1 cellular context compared by ENCODE assay signal in the genomic region with DNA sequence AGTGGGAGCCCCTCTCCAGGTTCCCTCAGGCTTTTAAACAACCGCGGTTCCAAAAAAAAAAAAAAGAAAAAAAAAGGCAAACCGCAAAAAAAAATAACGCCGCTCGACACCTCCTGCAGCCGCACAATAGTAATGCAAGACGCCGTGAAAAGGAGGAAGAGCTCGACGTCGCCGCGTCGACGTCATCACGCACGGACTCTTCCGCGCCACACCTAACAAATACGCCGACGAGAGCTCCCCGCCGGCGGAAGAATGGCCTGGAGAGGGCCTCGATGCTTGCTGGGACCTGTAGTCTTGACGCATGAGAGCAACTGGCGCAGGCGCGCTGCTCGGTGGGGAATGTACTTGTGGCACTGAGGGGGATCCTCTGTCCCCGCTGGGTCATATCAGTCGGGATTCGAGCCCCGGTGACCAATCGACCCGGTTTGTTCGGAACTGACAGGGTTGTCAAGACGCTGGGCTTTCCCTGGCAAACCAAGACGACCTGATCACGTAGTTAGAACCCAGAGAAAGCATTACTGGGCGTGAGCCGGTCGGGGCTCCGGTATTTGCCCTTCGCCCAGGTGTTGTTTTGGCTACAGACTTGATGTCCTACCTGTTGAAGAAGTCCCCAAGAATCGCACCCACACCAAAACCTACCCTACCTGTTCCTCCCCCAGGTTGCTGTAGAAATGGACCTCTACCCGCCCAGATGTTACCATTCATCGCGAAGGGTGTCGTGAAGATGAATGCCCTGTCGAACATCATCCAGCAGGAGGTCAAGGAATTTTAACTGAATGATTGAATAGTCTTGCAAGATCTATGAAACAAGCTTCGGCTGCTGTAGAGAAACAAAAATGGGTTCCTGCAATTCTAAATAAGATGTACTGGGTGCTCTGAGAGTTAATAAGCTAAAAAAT.
TF ChIP-seq lines count a peak whose summit lies in the region.

CBR4 (minus strand) TSS at position 131 of the 899 bp plus-strand sequence. CDS start 166 bp downstream, outside the sequence.

TF ChIP-seq in K562, 482 proteins besides CTCF, POLR2A, EP300 and RAD21 (continued from another document and continues in another):
- TF ChIP-seq ZBTB43 (CRISPR knock-in tag; IDR thresholded peaks at IDR 0.05) (no peak), HMG20A (CRISPR knock-in tag; conservative IDR thresholded peaks at IDR 0.05) (no peak), RBM15 (IDR thresholded peaks at IDR 0.05; ENCODE audit: insufficient read depth, low read length) (no peak), XRCC3 (IDR thresholded peaks at IDR 0.05) (no peak), SETDB1 (IDR thresholded peaks at IDR 0.05; ENCODE audit: low read length) (peak; percentile 39), NONO (IDR thresholded peaks at IDR 0.05; ENCODE audit: low read depth in 2 of 2, low read length in 1 of 2) (no peak), ILF3 (IDR thresholded peaks at IDR 0.05; ENCODE audit: borderline replicate concordance) (no peak), SRSF9 (IDR thresholded peaks at IDR 0.05; ENCODE audit: borderline replicate concordance, low read depth, low read length) (no peak), ZNF324 (CRISPR knock-in tag; IDR thresholded peaks at IDR 0.05) (no peak), ZKSCAN3 (CRISPR knock-in tag; IDR thresholded peaks at IDR 0.05) (no peak), HDAC6 (IDR thresholded peaks at IDR 0.05; ENCODE audit: low read depth, low read length) (no peak), TAL1 (IDR thresholded peaks at IDR 0.05) (no peak), SOX6 (IDR thresholded peaks at IDR 0.05) (no peak), NR0B1 (IDR thresholded peaks at IDR 0.05; ENCODE audit: partially characterized antibody) (no peak), MBD2 (IDR thresholded peaks at IDR 0.05; ENCODE audit: borderline replicate concordance, low read depth) (peak; percentile 57), TRIM28 (IDR thresholded peaks at IDR 0.05) (no peak), CCNT2 (IDR thresholded peaks at IDR 0.05; ENCODE audit: borderline replicate concordance, extremely low read depth, insufficient read length, low read depth, low read length) (no peak), PML (IDR thresholded peaks at IDR 0.05; ENCODE audit: low read length) (peak; percentile 53; the same call in 1 of the 2 replicates), CHD4 (IDR thresholded peaks at IDR 0.05; ENCODE audit: insufficient read depth, insufficient replicate concordance, low read depth, low read length, poor library complexity, severe bottlenecking) (no peak), FOXK2 (conservative IDR thresholded peaks at IDR 0.05 in 1 of 2, IDR thresholded peaks at IDR 0.05 in 1 of 2; ENCODE audit: low read depth in 2 of 2) (peak in 1 of 2 experiments; percentile 61; a peak in 2 of 4 replicates), BHLHE40 (IDR thresholded peaks at IDR 0.05; ENCODE audit: low read length) (0 out of 2 replicates have a peak, but pooled peaks have one; percentile 6), BRCA1 (IDR thresholded peaks at IDR 0.05) (no peak), BRCA1 (CRISPR knock-in tag; IDR thresholded peaks at IDR 0.05) (no peak)
- TF ChIP-seq, protein P1, sequence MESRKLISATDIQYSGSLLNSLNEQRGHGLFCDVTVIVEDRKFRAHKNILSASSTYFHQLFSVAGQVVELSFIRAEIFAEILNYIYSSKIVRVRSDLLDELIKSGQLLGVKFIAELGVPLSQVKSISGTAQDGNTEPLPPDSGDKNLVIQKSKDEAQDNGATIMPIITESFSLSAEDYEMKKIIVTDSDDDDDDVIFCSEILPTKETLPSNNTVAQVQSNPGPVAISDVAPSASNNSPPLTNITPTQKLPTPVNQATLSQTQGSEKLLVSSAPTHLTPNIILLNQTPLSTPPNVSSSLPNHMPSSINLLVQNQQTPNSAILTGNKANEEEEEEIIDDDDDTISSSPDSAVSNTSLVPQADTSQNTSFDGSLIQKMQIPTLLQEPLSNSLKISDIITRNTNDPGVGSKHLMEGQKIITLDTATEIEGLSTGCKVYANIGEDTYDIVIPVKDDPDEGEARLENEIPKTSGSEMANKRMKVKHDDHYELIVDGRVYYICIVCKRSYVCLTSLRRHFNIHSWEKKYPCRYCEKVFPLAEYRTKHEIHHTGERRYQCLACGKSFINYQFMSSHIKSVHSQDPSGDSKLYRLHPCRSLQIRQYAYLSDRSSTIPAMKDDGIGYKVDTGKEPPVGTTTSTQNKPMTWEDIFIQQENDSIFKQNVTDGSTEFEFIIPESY (CRISPR knock-in tag; IDR thresholded peaks at IDR 0.05): no peak
- TF ChIP-seq, protein P2, sequence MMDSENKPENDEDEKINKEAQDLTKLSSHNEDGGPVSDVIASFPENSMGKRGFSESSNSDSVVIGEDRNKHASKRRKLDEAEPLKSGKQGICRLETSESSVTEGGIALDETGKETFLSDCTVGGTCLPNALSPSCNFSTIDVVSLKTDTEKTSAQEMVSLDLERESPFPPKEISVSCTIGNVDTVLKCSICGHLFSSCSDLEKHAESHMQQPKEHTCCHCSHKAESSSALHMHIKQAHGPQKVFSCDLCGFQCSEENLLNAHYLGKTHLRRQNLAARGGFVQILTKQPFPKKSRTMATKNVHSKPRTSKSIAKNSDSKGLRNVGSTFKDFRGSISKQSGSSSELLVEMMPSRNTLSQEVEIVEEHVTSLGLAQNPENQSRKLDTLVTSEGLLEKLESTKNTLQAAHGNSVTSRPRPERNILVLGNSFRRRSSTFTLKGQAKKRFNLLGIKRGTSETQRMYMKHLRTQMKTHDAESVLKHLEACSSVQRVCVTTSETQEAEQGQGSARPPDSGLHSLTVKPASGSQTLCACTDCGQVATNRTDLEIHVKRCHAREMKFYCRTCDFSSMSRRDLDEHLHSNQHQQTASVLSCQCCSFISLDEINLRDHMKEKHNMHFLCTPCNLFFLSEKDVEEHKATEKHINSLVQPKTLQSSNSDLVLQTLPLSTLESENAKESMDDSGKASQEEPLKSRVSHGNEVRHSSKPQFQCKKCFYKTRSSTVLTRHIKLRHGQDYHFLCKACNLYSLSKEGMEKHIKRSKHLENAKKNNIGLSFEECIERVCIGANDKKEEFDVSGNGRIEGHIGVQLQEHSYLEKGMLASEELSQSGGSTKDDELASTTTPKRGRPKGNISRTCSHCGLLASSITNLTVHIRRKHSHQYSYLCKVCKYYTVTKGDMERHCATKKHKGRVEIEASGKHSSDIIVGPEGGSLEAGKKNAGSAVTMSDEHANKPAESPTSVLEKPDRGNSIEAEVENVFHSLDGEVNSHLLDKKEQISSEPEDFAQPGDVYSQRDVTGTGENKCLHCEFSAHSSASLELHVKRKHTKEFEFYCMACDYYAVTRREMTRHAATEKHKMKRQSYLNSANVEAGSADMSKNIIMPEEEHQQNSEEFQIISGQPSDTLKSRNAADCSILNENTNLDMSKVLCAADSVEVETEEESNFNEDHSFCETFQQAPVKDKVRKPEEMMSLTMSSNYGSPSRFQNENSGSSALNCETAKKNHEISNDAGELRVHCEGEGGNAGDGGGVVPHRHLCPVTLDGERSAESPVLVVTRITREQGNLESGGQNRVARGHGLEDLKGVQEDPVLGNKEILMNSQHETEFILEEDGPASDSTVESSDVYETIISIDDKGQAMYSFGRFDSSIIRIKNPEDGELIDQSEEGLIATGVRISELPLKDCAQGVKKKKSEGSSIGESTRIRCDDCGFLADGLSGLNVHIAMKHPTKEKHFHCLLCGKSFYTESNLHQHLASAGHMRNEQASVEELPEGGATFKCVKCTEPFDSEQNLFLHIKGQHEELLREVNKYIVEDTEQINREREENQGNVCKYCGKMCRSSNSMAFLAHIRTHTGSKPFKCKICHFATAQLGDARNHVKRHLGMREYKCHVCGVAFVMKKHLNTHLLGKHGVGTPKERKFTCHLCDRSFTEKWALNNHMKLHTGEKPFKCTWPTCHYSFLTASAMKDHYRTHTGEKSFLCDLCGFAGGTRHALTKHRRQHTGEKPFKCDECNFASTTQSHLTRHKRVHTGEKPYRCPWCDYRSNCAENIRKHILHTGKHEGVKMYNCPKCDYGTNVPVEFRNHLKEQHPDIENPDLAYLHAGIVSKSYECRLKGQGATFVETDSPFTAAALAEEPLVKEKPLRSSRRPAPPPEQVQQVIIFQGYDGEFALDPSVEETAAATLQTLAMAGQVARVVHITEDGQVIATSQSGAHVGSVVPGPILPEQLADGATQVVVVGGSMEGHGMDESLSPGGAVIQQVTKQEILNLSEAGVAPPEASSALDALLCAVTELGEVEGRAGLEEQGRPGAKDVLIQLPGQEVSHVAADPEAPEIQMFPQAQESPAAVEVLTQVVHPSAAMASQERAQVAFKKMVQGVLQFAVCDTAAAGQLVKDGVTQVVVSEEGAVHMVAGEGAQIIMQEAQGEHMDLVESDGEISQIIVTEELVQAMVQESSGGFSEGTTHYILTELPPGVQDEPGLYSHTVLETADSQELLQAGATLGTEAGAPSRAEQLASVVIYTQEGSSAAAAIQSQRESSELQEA (IDR thresholded peaks at IDR 0.05; ENCODE audit: low read depth): no peak
- TF ChIP-seq, protein P3, sequence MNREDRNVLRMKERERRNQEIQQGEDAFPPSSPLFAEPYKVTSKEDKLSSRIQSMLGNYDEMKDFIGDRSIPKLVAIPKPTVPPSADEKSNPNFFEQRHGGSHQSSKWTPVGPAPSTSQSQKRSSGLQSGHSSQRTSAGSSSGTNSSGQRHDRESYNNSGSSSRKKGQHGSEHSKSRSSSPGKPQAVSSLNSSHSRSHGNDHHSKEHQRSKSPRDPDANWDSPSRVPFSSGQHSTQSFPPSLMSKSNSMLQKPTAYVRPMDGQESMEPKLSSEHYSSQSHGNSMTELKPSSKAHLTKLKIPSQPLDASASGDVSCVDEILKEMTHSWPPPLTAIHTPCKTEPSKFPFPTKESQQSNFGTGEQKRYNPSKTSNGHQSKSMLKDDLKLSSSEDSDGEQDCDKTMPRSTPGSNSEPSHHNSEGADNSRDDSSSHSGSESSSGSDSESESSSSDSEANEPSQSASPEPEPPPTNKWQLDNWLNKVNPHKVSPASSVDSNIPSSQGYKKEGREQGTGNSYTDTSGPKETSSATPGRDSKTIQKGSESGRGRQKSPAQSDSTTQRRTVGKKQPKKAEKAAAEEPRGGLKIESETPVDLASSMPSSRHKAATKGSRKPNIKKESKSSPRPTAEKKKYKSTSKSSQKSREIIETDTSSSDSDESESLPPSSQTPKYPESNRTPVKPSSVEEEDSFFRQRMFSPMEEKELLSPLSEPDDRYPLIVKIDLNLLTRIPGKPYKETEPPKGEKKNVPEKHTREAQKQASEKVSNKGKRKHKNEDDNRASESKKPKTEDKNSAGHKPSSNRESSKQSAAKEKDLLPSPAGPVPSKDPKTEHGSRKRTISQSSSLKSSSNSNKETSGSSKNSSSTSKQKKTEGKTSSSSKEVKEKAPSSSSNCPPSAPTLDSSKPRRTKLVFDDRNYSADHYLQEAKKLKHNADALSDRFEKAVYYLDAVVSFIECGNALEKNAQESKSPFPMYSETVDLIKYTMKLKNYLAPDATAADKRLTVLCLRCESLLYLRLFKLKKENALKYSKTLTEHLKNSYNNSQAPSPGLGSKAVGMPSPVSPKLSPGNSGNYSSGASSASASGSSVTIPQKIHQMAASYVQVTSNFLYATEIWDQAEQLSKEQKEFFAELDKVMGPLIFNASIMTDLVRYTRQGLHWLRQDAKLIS (CRISPR knock-in tag; IDR thresholded peaks at IDR 0.05): peak; percentile 34; the same call in 1 of the 2 replicates
- TF ChIP-seq, protein P4, sequence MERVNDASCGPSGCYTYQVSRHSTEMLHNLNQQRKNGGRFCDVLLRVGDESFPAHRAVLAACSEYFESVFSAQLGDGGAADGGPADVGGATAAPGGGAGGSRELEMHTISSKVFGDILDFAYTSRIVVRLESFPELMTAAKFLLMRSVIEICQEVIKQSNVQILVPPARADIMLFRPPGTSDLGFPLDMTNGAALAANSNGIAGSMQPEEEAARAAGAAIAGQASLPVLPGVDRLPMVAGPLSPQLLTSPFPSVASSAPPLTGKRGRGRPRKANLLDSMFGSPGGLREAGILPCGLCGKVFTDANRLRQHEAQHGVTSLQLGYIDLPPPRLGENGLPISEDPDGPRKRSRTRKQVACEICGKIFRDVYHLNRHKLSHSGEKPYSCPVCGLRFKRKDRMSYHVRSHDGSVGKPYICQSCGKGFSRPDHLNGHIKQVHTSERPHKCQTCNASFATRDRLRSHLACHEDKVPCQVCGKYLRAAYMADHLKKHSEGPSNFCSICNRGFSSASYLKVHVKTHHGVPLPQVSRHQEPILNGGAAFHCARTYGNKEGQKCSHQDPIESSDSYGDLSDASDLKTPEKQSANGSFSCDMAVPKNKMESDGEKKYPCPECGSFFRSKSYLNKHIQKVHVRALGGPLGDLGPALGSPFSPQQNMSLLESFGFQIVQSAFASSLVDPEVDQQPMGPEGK (CRISPR knock-in tag; IDR thresholded peaks at IDR 0.05; ENCODE audit: borderline replicate concordance): no peak
- TF ChIP-seq, protein P5, sequence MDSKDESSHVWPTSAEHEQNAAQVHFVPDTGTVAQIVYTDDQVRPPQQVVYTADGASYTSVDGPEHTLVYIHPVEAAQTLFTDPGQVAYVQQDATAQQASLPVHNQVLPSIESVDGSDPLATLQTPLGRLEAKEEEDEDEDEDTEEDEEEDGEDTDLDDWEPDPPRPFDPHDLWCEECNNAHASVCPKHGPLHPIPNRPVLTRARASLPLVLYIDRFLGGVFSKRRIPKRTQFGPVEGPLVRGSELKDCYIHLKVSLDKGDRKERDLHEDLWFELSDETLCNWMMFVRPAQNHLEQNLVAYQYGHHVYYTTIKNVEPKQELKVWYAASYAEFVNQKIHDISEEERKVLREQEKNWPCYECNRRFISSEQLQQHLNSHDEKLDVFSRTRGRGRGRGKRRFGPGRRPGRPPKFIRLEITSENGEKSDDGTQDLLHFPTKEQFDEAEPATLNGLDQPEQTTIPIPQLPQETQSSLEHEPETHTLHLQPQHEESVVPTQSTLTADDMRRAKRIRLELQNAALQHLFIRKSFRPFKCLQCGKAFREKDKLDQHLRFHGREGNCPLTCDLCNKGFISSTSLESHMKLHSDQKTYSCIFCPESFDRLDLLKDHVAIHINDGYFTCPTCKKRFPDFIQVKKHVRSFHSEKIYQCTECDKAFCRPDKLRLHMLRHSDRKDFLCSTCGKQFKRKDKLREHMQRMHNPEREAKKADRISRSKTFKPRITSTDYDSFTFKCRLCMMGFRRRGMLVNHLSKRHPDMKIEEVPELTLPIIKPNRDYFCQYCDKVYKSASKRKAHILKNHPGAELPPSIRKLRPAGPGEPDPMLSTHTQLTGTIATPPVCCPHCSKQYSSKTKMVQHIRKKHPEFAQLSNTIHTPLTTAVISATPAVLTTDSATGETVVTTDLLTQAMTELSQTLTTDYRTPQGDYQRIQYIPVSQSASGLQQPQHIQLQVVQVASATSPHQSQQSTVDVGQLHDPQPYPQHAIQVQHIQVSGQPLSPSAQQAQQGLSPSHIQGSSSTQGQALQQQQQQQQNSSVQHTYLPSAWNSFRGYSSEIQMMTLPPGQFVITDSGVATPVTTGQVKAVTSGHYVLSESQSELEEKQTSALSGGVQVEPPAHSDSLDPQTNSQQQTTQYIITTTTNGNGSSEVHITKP (IDR thresholded peaks at IDR 0.05; ENCODE audit: partially characterized antibody): peak; percentile 75
